ENCODE assay signal across 18 cellular contexts in genomic region chr7:132225216-132226030, GRCh38.
DNase-seq lines count a peak whose midpoint lies in the region; ATAC-seq, FAIRE-seq and TF ChIP-seq lines count a peak whose summit lies in the region.
"Had no signal": no experiment of that assay in that cellular context is flagged by ENCODE, and none has a peak within 500 bp of the region (broad histone marks: within the 10 kb centered on the region; RNA-seq: fewer than 3 reads in every experiment).

No MANE protein-coding gene starts in this region.

- H3K36me3 ChIP-seq in BE2C, result peaks cover 15% of the 10 kb centered on the region
- H3K36me3 ChIP-seq: SJSA1 had no signal

- peak overlapping the region; percentile 35 to 38; a peak in 3 of 6 replicates for H3K27ac ChIP-seq in A549
- H3K27ac ChIP-seq: esophagus muscularis mucosa, SJSA1 had no signal

- no peak overlapping the region for H3K4me3 Mint-ChIP-seq in stimulated activated naive B cell treated with anti-CD40 and anti-IgM and Interleukin-4, amounts not matched to agents 10 μg/mL and 1 μg/mL and 100 μg/mL, for 72 hours
- H3K4me3 Mint-ChIP-seq: activated naive CD8-positive, alpha-beta T cell treated with anti-CD3 and anti-CD28 coated beads, Interleukin-2, amount 50 U/mL, for 24 hours; activated T-helper 17 cell treated with anti-CD3 and anti-CD28 coated beads, Interleukin-2, amount 50 U/mL, for 72 hours; CD4-positive, alpha-beta memory T cell; memory B cell; type B pancreatic cell had no signal

- H3K4me2 ChIP-seq in A549, result peak overlapping the region; percentile 48

- DNase-seq in A549 (ENCODE audit: low read depth in 1 of 2, low spot score in 1 of 2) (peak; percentile 44 to 50), HT-29 (ENCODE audit: low spot score) (peak; percentile 17), Right ventricle myocardium superior (no peak), mucosa of gallbladder (ENCODE audit: low spot score) (peak; percentile 85), BE2C (no peak), KBM-7 (no peak), midbrain (lab: John Stamatoyannopoulos, UW) (no peak)
- DNase-seq in stimulated activated naive B cell treated with anti-CD40 and anti-IgM and Interleukin-4, amounts not matched to agents 10 μg/mL and 1 μg/mL and 100 μg/mL, for 72 hours, result no peak
- DNase-seq: activated CD4-positive, CD25-positive, alpha-beta regulatory T cell treated with anti-CD3 and anti-CD28 coated beads, Interleukin-2, amount 50 U/mL, for 72 hours; activated naive CD8-positive, alpha-beta T cell treated with anti-CD3 and anti-CD28 coated beads, Interleukin-2, amount 50 U/mL, for 24 hours; CD4-positive, alpha-beta memory T cell; NCI-H524 treated with DMSO at 0.1 percent for 48 hours; stimulated activated naive CD4-positive, alpha-beta T cell treated with Interleukin-2 at 50 U/mL for 16 hours had no signal

- H3K9me3 Mint-ChIP-seq in stimulated activated naive B cell treated with anti-CD40 and anti-IgM and Interleukin-4, amounts not matched to agents 10 μg/mL and 1 μg/mL and 100 μg/mL, for 72 hours, result no peaks in the 10 kb centered on the region
- H3K9me3 Mint-ChIP-seq: activated naive CD8-positive, alpha-beta T cell treated with anti-CD3 and anti-CD28 coated beads, Interleukin-2, amount 50 U/mL, for 24 hours; activated T-helper 17 cell treated with anti-CD3 and anti-CD28 coated beads, Interleukin-2, amount 50 U/mL, for 72 hours; CD4-positive, alpha-beta memory T cell; memory B cell; type B pancreatic cell had no signal

- CTCF ChIA-PET in A549 (lab: Yijun Ruan, JAX), result interaction anchor here (1.1 to 2.4 kb wide), 2 partner anchors 17 to 280 kb away, joined by 3 to 11 read pairs; no protein-coding TSS in a partner anchor

- no peaks in the 10 kb centered on the region for H3K36me3 Mint-ChIP-seq in stimulated activated naive B cell treated with anti-CD40 and anti-IgM and Interleukin-4, amounts not matched to agents 10 μg/mL and 1 μg/mL and 100 μg/mL, for 72 hours
- H3K36me3 Mint-ChIP-seq: CD4-positive, alpha-beta memory T cell; memory B cell; type B pancreatic cell had no signal

- H3K9me3 ChIP-seq in A549, result no peaks in the 10 kb centered on the region
- H3K9me3 ChIP-seq in BE2C, result no peaks in the 10 kb centered on the region
- H3K9me3 ChIP-seq: esophagus muscularis mucosa, SJSA1 had no signal

- intact Hi-C loops in Right ventricle myocardium superior (cut with DNase I), result no loop called here

- no peak for TF ChIP-seq POLR2A in A549 (IDR thresholded peaks at IDR 0.05; ENCODE audit: low read length)

- no peaks in the 10 kb centered on the region for H3K4me1 Mint-ChIP-seq in stimulated activated naive B cell treated with anti-CD40 and anti-IgM and Interleukin-4, amounts not matched to agents 10 μg/mL and 1 μg/mL and 100 μg/mL, for 72 hours
- H3K4me1 Mint-ChIP-seq: activated naive CD8-positive, alpha-beta T cell treated with anti-CD3 and anti-CD28 coated beads, Interleukin-2, amount 50 U/mL, for 24 hours; activated T-helper 17 cell treated with anti-CD3 and anti-CD28 coated beads, Interleukin-2, amount 50 U/mL, for 72 hours; CD4-positive, alpha-beta memory T cell had no signal

- TF ChIP-seq CTCF in A549 (IDR thresholded peaks at IDR 0.05) (no peak), BE2C (IDR thresholded peaks at IDR 0.05; ENCODE audit: low read depth, low read length) (no peak)

- H3K4me1 ChIP-seq in A549 (peaks cover 15% of the 10 kb centered on the region), BE2C (no peaks in the 10 kb centered on the region)
- H3K4me1 ChIP-seq: SJSA1 had no signal

- in situ Hi-C loops in KBM-7 (cut with MboI; ENCODE audit: low pct_unique_long_range_greater_than_20kb, low sequenced_read_pairs), result no loop called here

- peaks cover 0 to 10% of the 10 kb centered on the region in 2 donors for H3K27me3 Mint-ChIP-seq in stimulated activated naive B cell treated with anti-CD40 and anti-IgM and Interleukin-4, amounts not matched to agents 10 μg/mL and 1 μg/mL and 100 μg/mL, for 72 hours

- 22% methylated on average over 6 of the region's 8 CpGs for WGBS in A549 (ENCODE audit: missing lambda C conversion rate)

- ATAC-seq in A549, result peak in 1 of 2 experiments; percentile 71; a peak in 4 of 6 replicates
- peak; percentile 83 for ATAC-seq in Right ventricle myocardium superior (ENCODE audit: poor library complexity)
- ATAC-seq in stimulated activated naive B cell treated with anti-CD40 and anti-IgM and Interleukin-4, amounts not matched to agents 10 μg/mL and 1 μg/mL and 100 μg/mL, for 72 hours (replicated peaks), result no peak
- ATAC-seq: activated naive CD8-positive, alpha-beta T cell treated with anti-CD3 and anti-CD28 coated beads, Interleukin-2, amount 50 U/mL, for 24 hours; activated T-helper 17 cell treated with anti-CD3 and anti-CD28 coated beads, Interleukin-2, amount 50 U/mL, for 72 hours had no signal

- no peak overlapping the region for H3K4me3 ChIP-seq in A549
- H3K4me3 ChIP-seq in BE2C (ENCODE audit: low read depth, low read length), result no peak overlapping the region
- H3K4me3 ChIP-seq: esophagus muscularis mucosa, SJSA1 had no signal

- H3K27ac Mint-ChIP-seq in stimulated activated naive B cell treated with anti-CD40 and anti-IgM and Interleukin-4, amounts not matched to agents 10 μg/mL and 1 μg/mL and 100 μg/mL, for 72 hours, result no peak overlapping the region
- H3K27ac Mint-ChIP-seq: activated naive CD8-positive, alpha-beta T cell treated with anti-CD3 and anti-CD28 coated beads, Interleukin-2, amount 50 U/mL, for 24 hours; activated T-helper 17 cell treated with anti-CD3 and anti-CD28 coated beads, Interleukin-2, amount 50 U/mL, for 72 hours; CD4-positive, alpha-beta memory T cell; memory B cell; type B pancreatic cell had no signal

- H3K27me3 ChIP-seq in BE2C, result no peaks in the 10 kb centered on the region
- H3K27me3 ChIP-seq: esophagus muscularis mucosa, SJSA1 had no signal

- FAIRE-seq in A549 (lab: Jason Lieb, UNC), result no peak

- no peak for TF ChIP-seq EP300 in A549 (IDR thresholded peaks at IDR 0.05)

- no peak for TF ChIP-seq RAD21 in A549 (conservative IDR thresholded peaks at IDR 0.05 in 1 of 2, IDR thresholded peaks at IDR 0.05 in 1 of 2)

- POLR2A ChIA-PET in A549 (lab: Yijun Ruan, JAX), result no interaction called here

TF ChIP-seq in A549, 52 proteins besides CTCF, POLR2A, EP300 and RAD21:
- TF ChIP-seq ESRRA (IDR thresholded peaks at IDR 0.05; ENCODE audit: borderline replicate concordance, low read length) (no peak), MAX (IDR thresholded peaks at IDR 0.05) (0 out of 2 replicates have a peak, but pooled peaks have one; percentile 13)

Comparison
In these comparisons a context has a peak if more than half of its experiments do, and no peak if none do; other contexts are left out.
1. DNase-seq: peak in A549 (2 of 2), HT-29 (single experiment) and mucosa of gallbladder (single experiment); none in Right ventricle myocardium superior (single experiment), BE2C (single experiment), KBM-7 (single experiment), midbrain (single experiment) and stimulated activated naive B cell treated with anti-CD40 and anti-IgM and Interleukin-4, amounts not matched to agents 10 μg/mL and 1 μg/mL and 100 μg/mL, for 72 hours (single experiment).